16 cellular contexts compared by ENCODE assay signal in genomic region chr2:100407600-100407999, GRCh38. TPM values are rescaled to one million over a fixed set of nuclear protein-coding genes. Genes with fewer than 3 reads are reported as not detected.
A peak's percentile ranks its signal among the peaks of the same experiment; 100 is the strongest.
DNase-seq lines count a peak whose midpoint lies in the region; ATAC-seq and TF ChIP-seq lines count a peak whose summit lies in the region.
"Had no signal": no experiment of that assay in that cellular context is flagged by ENCODE, and none has a peak within 500 bp of the region (broad histone marks: within the 10 kb centered on the region; RNA-seq: fewer than 3 reads in every experiment).

No MANE protein-coding gene starts in this region.

- ATAC-seq in Right ventricle myocardium superior (ENCODE audit: poor library complexity) (peak; percentile 5), right cardiac atrium (peak in 1 of 2 donors; percentile 7), SK-N-SH treated with all-trans-retinoic acid at 6 μM for 48 hours (no peak)
- ATAC-seq: GM12878, HepG2 had no signal

- 87% methylated on average over 6 of the region's 6 CpGs for WGBS in right cardiac atrium

- TF ChIP-seq CTCF in coronary artery (IDR thresholded peaks at IDR 0.05) = no peak

- H3K4me1 ChIP-seq in right cardiac atrium (ENCODE audit: control insufficient read depth, insufficient read depth, low read length) = peaks cover 10% of the 10 kb centered on the region
- H3K4me1 ChIP-seq: BLaER1 treated with 17β-estradiol and CSF1 and Interleukin-3, amounts not matched to agents 10 nM and 100 nM had no signal

- DNase-seq in Right ventricle myocardium superior (no peak), cardiac septum (ENCODE audit: low spot score) (no peak), coronary artery (ENCODE audit: low spot score) (peak; percentile 40), right cardiac atrium (no peak), RPMI8226 (no peak)
- DNase-seq: CD8-positive, alpha-beta memory T cell; COR-L47; DMS 273 treated with DMSO at 0.1 percent for 48 hours; DMS53; DND-41; EL; GOT3 had no signal

- H3K27ac ChIP-seq in coronary artery (no peak overlapping the region), right cardiac atrium (ENCODE audit: low read length) (peak overlapping the region; percentile 76)
- H3K27ac ChIP-seq: BLaER1 treated with 17β-estradiol and CSF1 and Interleukin-3, amounts not matched to agents 10 nM and 100 nM had no signal

- H3K27me3 ChIP-seq in right cardiac atrium (ENCODE audit: control insufficient read depth, insufficient read depth) = no peaks in the 10 kb centered on the region
- H3K27me3 ChIP-seq: BLaER1 treated with 17β-estradiol and CSF1 and Interleukin-3, amounts not matched to agents 10 nM and 100 nM had no signal

- intact Hi-C loops in Right ventricle myocardium superior (cut with DNase I) (no loop called here), cardiac septum (cut with DNase I) (no loop called here), right cardiac atrium (cut with DNase I) (no loop called here)

- no peaks in the 10 kb centered on the region for H3K9me3 ChIP-seq in right cardiac atrium (ENCODE audit: control insufficient read depth, low read length)
- H3K9me3 ChIP-seq: BLaER1 treated with 17β-estradiol and CSF1 and Interleukin-3, amounts not matched to agents 10 nM and 100 nM had no signal

- H3K4me3 ChIP-seq in coronary artery (no peak overlapping the region), right cardiac atrium (ENCODE audit: low read length) (no peak overlapping the region)
- H3K4me3 ChIP-seq: BLaER1 treated with 17β-estradiol and CSF1 and Interleukin-3, amounts not matched to agents 10 nM and 100 nM; GM12878 had no signal

TF ChIP-seq in SK-N-SH treated with all-trans-retinoic acid at 6 μM for 48 hours, 23 proteins besides CTCF, POLR2A, EP300 and RAD21:
- TF ChIP-seq ESRRG (CRISPR knock-in tag; IDR thresholded peaks at IDR 0.05) = no peak
- no peak for TF ChIP-seq TSHZ2 (CRISPR knock-in tag; IDR thresholded peaks at IDR 0.05)
- no peak for TF ChIP-seq ZNF8 (CRISPR knock-in tag; IDR thresholded peaks at IDR 0.05)
- TF ChIP-seq CREB5 (CRISPR knock-in tag; IDR thresholded peaks at IDR 0.05; ENCODE audit: low read depth) = no peak
- no peak for TF ChIP-seq ZC3H10 (CRISPR knock-in tag; IDR thresholded peaks at IDR 0.05)
- TF ChIP-seq OSR1 (CRISPR knock-in tag; IDR thresholded peaks at IDR 0.05) = no peak
- no peak for TF ChIP-seq ZNF70 (CRISPR knock-in tag; IDR thresholded peaks at IDR 0.05)
- no peak for TF ChIP-seq ISL1 (CRISPR knock-in tag; IDR thresholded peaks at IDR 0.05)
- TF ChIP-seq ARNTL (CRISPR knock-in tag; IDR thresholded peaks at IDR 0.05; ENCODE audit: borderline replicate concordance, low read depth) = no peak
- TF ChIP-seq PATZ1 (CRISPR knock-in tag; IDR thresholded peaks at IDR 0.05; ENCODE audit: borderline replicate concordance) = no peak
- TF ChIP-seq TOX (CRISPR knock-in tag; IDR thresholded peaks at IDR 0.05; ENCODE audit: borderline replicate concordance) = no peak
- TF ChIP-seq GLIS3 (CRISPR knock-in tag; IDR thresholded peaks at IDR 0.05) = no peak
- no peak for TF ChIP-seq ZFP30 (CRISPR knock-in tag; IDR thresholded peaks at IDR 0.05)
- TF ChIP-seq TCF4 (CRISPR knock-in tag; IDR thresholded peaks at IDR 0.05; ENCODE audit: borderline replicate concordance) = no peak
- TF ChIP-seq CSRNP3 (CRISPR knock-in tag; IDR thresholded peaks at IDR 0.05) = no peak
- no peak for TF ChIP-seq CSDC2 (CRISPR knock-in tag; IDR thresholded peaks at IDR 0.05)
- no peak for TF ChIP-seq RARB (CRISPR knock-in tag; IDR thresholded peaks at IDR 0.05)
- TF ChIP-seq PPARA (CRISPR knock-in tag; IDR thresholded peaks at IDR 0.05; ENCODE audit: borderline replicate concordance) = no peak
- no peak for TF ChIP-seq POU6F1 (CRISPR knock-in tag; IDR thresholded peaks at IDR 0.05; ENCODE audit: borderline replicate concordance, low read depth)
- no peak for TF ChIP-seq BACH2 (CRISPR knock-in tag; IDR thresholded peaks at IDR 0.05; ENCODE audit: borderline replicate concordance)

RNA-seq across cellular contexts. Expression of gene CHST10, which starts 9.9 kb away (rescaled TPM):
- total RNA-seq in Right ventricle myocardium superior (11.7 TPM), cardiac septum (7.8 TPM), right cardiac atrium (10 to 100 TPM; 12.3 to 25.7 (median 23.0) TPM)
- polyA plus RNA-seq in right cardiac atrium = 15.6 TPM
